In genomic region chr10:14959221-14960057, GRCh38 we compare ENCODE assay signal across 1 cellular context.
A peak's percentile ranks its signal among the peaks of the same experiment; 100 is the strongest.
TF ChIP-seq lines count a peak whose summit lies in the region.

Gene MEIG1 (plus strand): TSS chr10:14959388. CDS start chr10:14966469, 7,081 bp downstream.

TF ChIP-seq in HepG2, 621 proteins besides CTCF, POLR2A, EP300 and RAD21 (continued from another document and continues in another):
- TF ChIP-seq MXD3 (CRISPR knock-in tag; IDR thresholded peaks at IDR 0.05) (no peak; the same call in 1 of the 2 replicates), HMGXB3 (CRISPR knock-in tag; IDR thresholded peaks at IDR 0.05; ENCODE audit: borderline replicate concordance) (peak; percentile 15; the same call in 1 of the 2 replicates), ZFY (CRISPR knock-in tag; IDR thresholded peaks at IDR 0.05) (peak; percentile 83), HNRNPUL1 (IDR thresholded peaks at IDR 0.05; ENCODE audit: low read depth, low read length) (no peak), KDM5B (CRISPR knock-in tag; IDR thresholded peaks at IDR 0.05; ENCODE audit: borderline replicate concordance) (peak; percentile 54; the same call in 1 of the 2 replicates), ZNF414 (CRISPR knock-in tag; IDR thresholded peaks at IDR 0.05) (peak; percentile 61; the same call in 1 of the 2 replicates), EHMT2 (IDR thresholded peaks at IDR 0.05; ENCODE audit: borderline replicate concordance, low read depth, low read length) (no peak), MTERF4 (CRISPR knock-in tag; IDR thresholded peaks at IDR 0.05) (no peak; the same call in 1 of the 2 replicates), PHF21A (CRISPR knock-in tag; IDR thresholded peaks at IDR 0.05) (peak; percentile 48; the same call in 1 of the 2 replicates), XRCC5 (optimal IDR thresholded peaks at IDR 0.05; ENCODE audit: low read length) (peak; percentile 40), ZNF790 (CRISPR knock-in tag; IDR thresholded peaks at IDR 0.05; ENCODE audit: borderline replicate concordance) (no peak), RNF2 (conservative IDR thresholded peaks at IDR 0.05; ENCODE audit: low read depth) (no peak), ZNF337 (CRISPR knock-in tag; IDR thresholded peaks at IDR 0.05; ENCODE audit: borderline replicate concordance, low read depth) (0 out of 2 replicates have a peak, but pooled peaks have one; percentile 34), SP2 (CRISPR knock-in tag; IDR thresholded peaks at IDR 0.05) (peak; percentile 39; the same call in 1 of the 2 replicates), E2F1 (CRISPR knock-in tag; IDR thresholded peaks at IDR 0.05) (peak; percentile 31; the same call in 1 of the 2 replicates), ASH2L (IDR thresholded peaks at IDR 0.05; ENCODE audit: insufficient read length, low read depth, low read length) (peak; percentile 84), POGK (CRISPR knock-in tag; conservative IDR thresholded peaks at IDR 0.05) (peak; percentile 59; the same call in 1 of the 2 replicates), ZNF878 (CRISPR knock-in tag; IDR thresholded peaks at IDR 0.05) (peak; percentile 63; the same call in 1 of the 2 replicates), U2AF2 (IDR thresholded peaks at IDR 0.05; ENCODE audit: low read depth, low read length) (no peak), TAF1 (CRISPR knock-in tag; IDR thresholded peaks at IDR 0.05) (peak; percentile 74), ZNF800 (CRISPR knock-in tag; IDR thresholded peaks at IDR 0.05) (no peak), SNAI1 (CRISPR knock-in tag; IDR thresholded peaks at IDR 0.05; ENCODE audit: borderline replicate concordance) (peak; percentile 65; the same call in 1 of the 2 replicates), PHF8 (CRISPR knock-in tag; IDR thresholded peaks at IDR 0.05) (peak; percentile 81), ZNF816 (CRISPR knock-in tag; IDR thresholded peaks at IDR 0.05; ENCODE audit: borderline replicate concordance) (peak; percentile 37; the same call in 1 of the 2 replicates), ZIK1 (CRISPR knock-in tag; IDR thresholded peaks at IDR 0.05; ENCODE audit: borderline replicate concordance, low read depth) (0 out of 2 replicates have a peak, but pooled peaks have one; percentile 3), YY1 (IDR thresholded peaks at IDR 0.05; ENCODE audit: insufficient read depth, insufficient replicate concordance, low read depth, low read length) (peak; percentile 26), MAF1 (CRISPR knock-in tag; IDR thresholded peaks at IDR 0.05; ENCODE audit: borderline replicate concordance) (peak; percentile 37; the same call in 1 of the 2 replicates), ZSCAN21 (CRISPR knock-in tag; IDR thresholded peaks at IDR 0.05; ENCODE audit: borderline replicate concordance) (no peak), ZNF230 (CRISPR knock-in tag; IDR thresholded peaks at IDR 0.05) (peak; percentile 22; the same call in 1 of the 2 replicates), ZC3H4 (CRISPR knock-in tag; IDR thresholded peaks at IDR 0.05; ENCODE audit: borderline replicate concordance) (peak; percentile 71; the same call in 1 of the 2 replicates), ELF1 (CRISPR knock-in tag; IDR thresholded peaks at IDR 0.05) (peak; percentile 84), MXI1 (IDR thresholded peaks at IDR 0.05; ENCODE audit: borderline replicate concordance, low read depth, low read length) (peak; percentile 55; the same call in 1 of the 3 replicates), KAT7 (CRISPR knock-in tag; IDR thresholded peaks at IDR 0.05; ENCODE audit: borderline replicate concordance) (peak; percentile 19; the same call in 1 of the 2 replicates), HNRNPLL (IDR thresholded peaks at IDR 0.05; ENCODE audit: low read depth, low read length, poor library complexity, severe bottlenecking) (peak; percentile 83), ZBTB38 (CRISPR knock-in tag; IDR thresholded peaks at IDR 0.05) (no peak; the same call in 1 of the 2 replicates), NFAT5 (CRISPR knock-in tag; IDR thresholded peaks at IDR 0.05) (0 out of 2 replicates have a peak, but pooled peaks have one; percentile 7), RBFOX2 (IDR thresholded peaks at IDR 0.05; ENCODE audit: low read depth, low read length) (peak; percentile 88), CERS6 (CRISPR knock-in tag; IDR thresholded peaks at IDR 0.05) (no peak), ZNF17 (CRISPR knock-in tag; IDR thresholded peaks at IDR 0.05) (no peak), NFYB (CRISPR knock-in tag; IDR thresholded peaks at IDR 0.05) (peak; percentile 46; the same call in 1 of the 2 replicates), MTF2 (CRISPR knock-in tag; IDR thresholded peaks at IDR 0.05; ENCODE audit: borderline replicate concordance) (0 out of 2 replicates have a peak, but pooled peaks have one; percentile 54), SP1 (IDR thresholded peaks at IDR 0.05) (no peak), SP1 (CRISPR knock-in tag; IDR thresholded peaks at IDR 0.05) (0 out of 2 replicates have a peak, but pooled peaks have one; percentile 49), HNRNPL (IDR thresholded peaks at IDR 0.05; ENCODE audit: low read depth, low read length) (0 out of 2 replicates have a peak, but pooled peaks have one; percentile 13), MEIS2 (CRISPR knock-in tag; IDR thresholded peaks at IDR 0.05) (peak; percentile 17; the same call in 1 of the 2 replicates), ZSCAN31 (CRISPR knock-in tag; IDR thresholded peaks at IDR 0.05; ENCODE audit: low read depth) (peak; percentile 42; the same call in 1 of the 2 replicates)
